Comparison of ENCODE assay signal across 14 cellular contexts in the genomic region with DNA sequence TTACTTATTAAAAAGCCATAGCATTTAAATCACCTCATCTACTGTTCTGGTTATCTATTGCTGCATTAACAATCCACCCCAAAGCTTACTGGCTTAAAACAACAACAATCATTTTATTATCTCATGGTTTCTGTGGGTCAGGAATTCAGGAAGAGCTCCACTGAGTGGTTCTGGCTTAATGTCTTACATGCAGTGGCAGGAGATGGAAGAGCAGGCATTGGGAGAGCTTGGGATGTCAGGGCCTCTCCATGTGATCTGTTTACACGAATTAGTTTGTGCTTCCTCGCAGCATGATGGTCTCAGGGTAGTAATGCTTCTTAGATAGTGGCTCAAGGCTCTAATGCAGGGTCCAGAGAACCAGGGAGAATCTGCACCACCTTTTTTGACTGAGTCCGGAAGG. TPM values are rescaled to one million over a fixed set of nuclear protein-coding genes. Genes with fewer than 3 reads are reported as not detected.
DNase-seq lines count a peak whose midpoint lies in the region; ATAC-seq, FAIRE-seq and TF ChIP-seq lines count a peak whose summit lies in the region.
"Had no signal": no experiment of that assay in that cellular context is flagged by ENCODE, and none has a peak within 500 bp of the region (broad histone marks: within the 10 kb centered on the region; RNA-seq: fewer than 3 reads in every experiment).

No MANE protein-coding gene starts in this region.

- H3K9me3 Mint-ChIP-seq in activated B cell treated with CpG ODN at 0.5 μM for 24 hours = peaks cover 7% of the 10 kb centered on the region

- no peak for TF ChIP-seq EP300 in HepG2 (IDR thresholded peaks at IDR 0.05; ENCODE audit: low read depth in 2 of 2, low read length in 2 of 2)
- TF ChIP-seq EP300 in HepG2 (CRISPR knock-in tag; IDR thresholded peaks at IDR 0.05; ENCODE audit: borderline replicate concordance) = no peak

- H4K20me1 ChIP-seq in HepG2 (ENCODE audit: insufficient read depth, low read length) = no peaks in the 10 kb centered on the region

- H3K27me3 Mint-ChIP-seq in activated B cell treated with CpG ODN at 0.5 μM for 24 hours = no peaks in the 10 kb centered on the region

- no peak overlapping the region for H3K4me2 ChIP-seq in HepG2 (ENCODE audit: low read depth, low read length)

- intact Hi-C loops in HepG2 (cut with micrococcal nuclease; ENCODE audit: unreplicated experiment) = no loop called here
- intact Hi-C loops in right lobe of liver (cut with DNase I) = no loop called here
- intact Hi-C loops in activated B cell treated with CpG ODN at 0.5 μM for 24 hours (cut with micrococcal nuclease) = no loop called here
- intact Hi-C loops in lower lobe of right lung (cut with DNase I) = no loop called here

- no TSS peak for BruUV-seq in HepG2 (replicated peaks; lab: Mats Ljungman, UMichigan)

- H2AFZ ChIP-seq in HepG2 (ENCODE audit: low read length) = no peak overlapping the region

- no peak overlapping the region for H3K4me3 Mint-ChIP-seq in activated B cell treated with CpG ODN at 0.5 μM for 24 hours

- H3K27ac Mint-ChIP-seq in activated B cell treated with CpG ODN at 0.5 μM for 24 hours = peak overlapping the region; percentile 96

- no peaks in the 10 kb centered on the region for H3K79me2 ChIP-seq in HepG2 (ENCODE audit: insufficient read depth, low read length)

- TF ChIP-seq RAD21 in HepG2 (CRISPR knock-in tag; IDR thresholded peaks at IDR 0.05) = no peak

- FAIRE-seq in HepG2 (lab: Jason Lieb, UNC) = no peak
- FAIRE-seq: H54 had no signal

- H3K36me3 ChIP-seq in HepG2 (replicated peaks in 1 of 2; ENCODE audit: control insufficient read depth in 1 of 2, insufficient read depth in 2 of 2, low read length in 2 of 2) (no peaks in the 10 kb centered on the region), right lobe of liver (no peaks in the 10 kb centered on the region), lower lobe of right lung (no peaks in the 10 kb centered on the region)

- H3K27me3 ChIP-seq in HepG2 (ENCODE audit: control insufficient read depth in 1 of 2, insufficient read depth in 2 of 2, low read length in 2 of 2) (no peaks in the 10 kb centered on the region; a peak in 2 of 5 replicates), right lobe of liver (no peaks in the 10 kb centered on the region), lower lobe of right lung (ENCODE audit: low read depth) (no peaks in the 10 kb centered on the region)

- in situ Hi-C loops in HepG2 (cut with HindIII; ENCODE audit: extremely low pct_ligation_motif_present, low pct_unique_long_range_greater_than_20kb) = no loop called here

- H3K9me3 ChIP-seq in HepG2 (ENCODE audit: low read length) (no peaks in the 10 kb centered on the region; the same call in 1 of the 2 replicates), right lobe of liver (no peaks in the 10 kb centered on the region), lower lobe of right lung (no peaks in the 10 kb centered on the region)
- H3K9me3 ChIP-seq: psoas muscle had no signal

- H3K4me3 ChIP-seq in HepG2 (replicated peaks in 1 of 3; ENCODE audit: insufficient read depth in 1 of 3, low read depth in 2 of 3, low read length in 3 of 3) = no peak overlapping the region
- no peak overlapping the region for H3K4me3 ChIP-seq in right lobe of liver
- H3K4me3 ChIP-seq in lower lobe of right lung = no peak overlapping the region
- H3K4me3 ChIP-seq: coronary artery, psoas muscle had no signal

- H3K9ac ChIP-seq in HepG2 (ENCODE audit: insufficient read depth, low read depth, low read length) = no peak overlapping the region

- H3K27ac ChIP-seq in HepG2 (ENCODE audit: extremely low read length, insufficient read depth, low read length) = no peak overlapping the region
- H3K27ac ChIP-seq in right lobe of liver = peak overlapping the region in 1 of 3 donors; percentile 22
- H3K27ac ChIP-seq in lower lobe of right lung = peak overlapping the region; percentile 71
- H3K27ac ChIP-seq: psoas muscle, RWPE1 had no signal

- DNase-seq in HepG2 (ENCODE audit: low spot score) (no peak), right lobe of liver (no peak), activated B cell treated with CpG ODN at 0.5 μM for 24 hours (no peak), lower lobe of right lung (no peak), NCI-H524 treated with DMSO at 0.1 percent for 48 hours (lab: John Stamatoyannopoulos, UW) (no peak), NCI-H187 (lab: John Stamatoyannopoulos, UW) (no peak)
- DNase-seq: midbrain, NCI-H1048, psoas muscle had no signal

- WGBS in HepG2 (ENCODE audit: low lambda C conversion rate) = 33% methylated on average over 3 of the region's 3 CpGs
- WGBS in right lobe of liver (ENCODE audit: insufficient coverage, low coverage, low lambda C conversion rate, missing lambda C conversion rate) = 70% methylated on average over 2 of the region's 3 CpGs

- ATAC-seq in HepG2 (peak; percentile 71), right lobe of liver (no peak), activated B cell treated with CpG ODN at 0.5 μM for 24 hours (ENCODE audit: low read depth) (no peak), lower lobe of right lung (no peak), GM21381 (IDR thresholded peaks at IDR 0.05; ENCODE audit: unreplicated experiment) (no peak), HG03432 (IDR thresholded peaks at IDR 0.05; ENCODE audit: unreplicated experiment) (no peak)
- ATAC-seq: psoas muscle had no signal

- CTCF ChIA-PET in HepG2 (lab: Yijun Ruan, JAX; ENCODE audit: low intra/inter-chr PET ratio, low total read pairs) (no interaction called here), activated B cell treated with CpG ODN at 0.5 μM for 24 hours (lab: Charles Lee) (interaction anchor here (1.1 to 1.6 kb wide), 2 partner anchors 15 to 49 kb away, joined by 3 to 5 read pairs; no protein-coding TSS in a partner anchor)

- H3K4me1 Mint-ChIP-seq in activated B cell treated with CpG ODN at 0.5 μM for 24 hours = peaks cover 66% of the 10 kb centered on the region

- no peaks in the 10 kb centered on the region for H3K4me1 ChIP-seq in HepG2 (ENCODE audit: insufficient read depth, low read length)
- H3K4me1 ChIP-seq in right lobe of liver = peaks cover 0 to 5% (median 0%) of the 10 kb centered on the region in 4 donors
- peaks cover 16% of the 10 kb centered on the region for H3K4me1 ChIP-seq in lower lobe of right lung
- H3K4me1 ChIP-seq: psoas muscle had no signal

- peaks cover 10% of the 10 kb centered on the region for H3K36me3 Mint-ChIP-seq in activated B cell treated with CpG ODN at 0.5 μM for 24 hours (ENCODE audit: low read depth)

- TF ChIP-seq CTCF in HepG2 (CRISPR knock-in tag; IDR thresholded peaks at IDR 0.05) = no peak
- TF ChIP-seq CTCF in right lobe of liver (IDR thresholded peaks at IDR 0.05) = no peak
- TF ChIP-seq CTCF in activated B cell treated with CpG ODN at 0.5 μM for 24 hours (IDR thresholded peaks at IDR 0.05) = no peak
- TF ChIP-seq CTCF in lower lobe of right lung (IDR thresholded peaks at IDR 0.05) = no peak

- TF ChIP-seq POLR2A in HepG2 (IDR thresholded peaks at IDR 0.05; ENCODE audit: insufficient read depth in 1 of 2, low read depth in 2 of 2, low read length in 2 of 2) (no peak), right lobe of liver (IDR thresholded peaks at IDR 0.05) (no peak)

- POLR2A ChIA-PET in HepG2 (lab: Yijun Ruan, JAX) (no interaction called here), activated B cell treated with CpG ODN at 0.5 μM for 24 hours (lab: Charles Lee) (interaction anchor here (0.9 to 5.8 kb wide), 8 partner anchors 14 to 126 kb away, joined by 3 to 104 read pairs (median 10); partner anchors contain the start of gene REL)

TF ChIP-seq in HepG2, 621 proteins besides CTCF, POLR2A, EP300 and RAD21:
- no peak for TF ChIP-seq ELF4 (CRISPR knock-in tag; IDR thresholded peaks at IDR 0.05; ENCODE audit: borderline replicate concordance)
- no peak for TF ChIP-seq ZNF12 (CRISPR knock-in tag; IDR thresholded peaks at IDR 0.05)
- TF ChIP-seq TSC22D2 (CRISPR knock-in tag; IDR thresholded peaks at IDR 0.05; ENCODE audit: borderline replicate concordance) = no peak
- no peak for TF ChIP-seq SIN3A (IDR thresholded peaks at IDR 0.05; ENCODE audit: borderline replicate concordance, low read depth, low read length)
- TF ChIP-seq MAFF (IDR thresholded peaks at IDR 0.05; ENCODE audit: low read depth, low read length) = no peak
- no peak for TF ChIP-seq RFX5 (IDR thresholded peaks at IDR 0.05; ENCODE audit: low read depth, low read length)
- no peak for TF ChIP-seq ZNF841 (CRISPR knock-in tag; IDR thresholded peaks at IDR 0.05; ENCODE audit: borderline replicate concordance)
- TF ChIP-seq KLF15 (CRISPR knock-in tag; IDR thresholded peaks at IDR 0.05; ENCODE audit: borderline replicate concordance) = no peak
- no peak for TF ChIP-seq ZNF749 (CRISPR knock-in tag; IDR thresholded peaks at IDR 0.05; ENCODE audit: borderline replicate concordance)
- no peak for TF ChIP-seq MIXL1 (CRISPR knock-in tag; IDR thresholded peaks at IDR 0.05)

RNA-seq across cellular contexts. Expression of gene REL, which starts 14.4 kb away (rescaled TPM):
- total RNA-seq in HepG2 (2016; rRNA removed; fragmentation: Illumina TruSeq; extraction: Trizol) (7.0 and 9.7 TPM in 2 replicates), right lobe of liver (1 to 10 TPM; 3.5 to 7.5 (median 5.0) TPM), activated B cell treated with CpG ODN at 0.5 μM for 24 hours (211 and 238 TPM in 2 replicates), lower lobe of right lung (33.6 TPM)
- total RNA-seq in HepG2 (2016; cell fraction: cytosol; rRNA removed; fragmentation: Illumina TruSeq; extraction: Trizol; ENCODE audit: low read depth) = 4.0 and 4.1 TPM in 2 replicates
- total RNA-seq in HepG2 (2016; cell fraction: insoluble cytoplasmic fraction; rRNA removed; fragmentation: Illumina TruSeq; extraction: Trizol) = 6.0 and 9.9 TPM in 2 replicates
- 4.8 and 5.3 TPM in 2 replicates for total RNA-seq in HepG2 (2016; cell fraction: membrane; rRNA removed; fragmentation: Illumina TruSeq; extraction: Trizol)
- total RNA-seq in HepG2 (2016; cell fraction: nucleus; rRNA removed; fragmentation: Illumina TruSeq; extraction: Trizol) = 10.1 and 10.2 TPM in 2 replicates
- 3.0 and 3.7 TPM in 2 replicates for polyA plus RNA-seq in HepG2 (2011; rRNA removed)
- 1.8 and 2.5 TPM in 2 replicates for polyA plus RNA-seq in HepG2 (2011; cell fraction: cytosol; rRNA removed)
- polyA plus RNA-seq in HepG2 (2011; cell fraction: nucleus; rRNA removed) = 2.2 and 3.7 TPM in 2 replicates
- 3.0 and 4.4 TPM in 2 replicates for polyA plus RNA-seq in HepG2 (2012)
- polyA plus RNA-seq in HepG2 (2016; cell fraction: cytosol; fragmentation: Illumina TruSeq; extraction: Trizol; ENCODE audit: low read depth) = 0.14 and 0.18 TPM in 2 replicates
- 3.3 and 4.0 TPM in 2 replicates for polyA plus RNA-seq in HepG2 (2016; cell fraction: insoluble cytoplasmic fraction; fragmentation: Illumina TruSeq; extraction: Trizol; ENCODE audit: low read depth)
- polyA plus RNA-seq in HepG2 (2016; cell fraction: membrane; fragmentation: Illumina TruSeq; extraction: Trizol; ENCODE audit: low read depth) = 0.37 and 0.39 TPM in 2 replicates
- polyA plus RNA-seq in HepG2 (2016; cell fraction: nucleus; fragmentation: Illumina TruSeq; extraction: Trizol; ENCODE audit: insufficient read depth, low read depth) = 4.8 and 5.2 TPM in 2 replicates
- polyA minus RNA-seq in HepG2 (2011; rRNA and poly(A)+ RNA removed; ENCODE audit: low replicate concordance) = 5.6 and 13.3 TPM in 2 replicates
- 5.3 and 6.4 TPM in 2 replicates for polyA minus RNA-seq in HepG2 (2011; cell fraction: cytosol; rRNA and poly(A)+ RNA removed)
- polyA minus RNA-seq in HepG2 (2011; cell fraction: nucleus; rRNA and poly(A)+ RNA removed) = 15.6 and 15.7 TPM in 2 replicates
